14 cellular contexts compared by ENCODE assay signal in genomic region chr1:6588128-6588892, GRCh38. TPM values are rescaled to one million over a fixed set of nuclear protein-coding genes. Genes with fewer than 3 reads are reported as not detected.
DNase-seq lines count a peak whose midpoint lies in the region; ATAC-seq and TF ChIP-seq lines count a peak whose summit lies in the region.
"Had no signal": no experiment of that assay in that cellular context is flagged by ENCODE, and none has a peak within 500 bp of the region (broad histone marks: within the 10 kb centered on the region; RNA-seq: fewer than 3 reads in every experiment).

No MANE protein-coding gene starts in this region.

- peak overlapping the region; percentile 79; the same call in 1 of the 2 replicates for H3K27ac ChIP-seq in GM23338 (ENCODE audit: low read depth)
- H3K27ac ChIP-seq in WERI-Rb-1: peak overlapping the region; percentile 26; the same call in 1 of the 2 replicates
- H3K27ac ChIP-seq in esophagus muscularis mucosa (replicated peaks in 1 of 4): peak overlapping the region in 3 of 4 donors; percentile 50 to 65 (median 57)
- H3K27ac ChIP-seq in sigmoid colon: peak overlapping the region in 3 of 4 donors; percentile 59 to 62 (median 62)
- H3K27ac ChIP-seq: C4-2B, SJSA1 had no signal

- ATAC-seq in GM23338: no peak
- no peak for ATAC-seq in omental fat pad (ENCODE audit: low FRiP score)

- 80% methylated on average over 18 of the region's 25 CpGs for WGBS in esophagus muscularis mucosa
- WGBS in sigmoid colon, 2 donors: 75 to 82% methylated on average over 25 of the region's 25 CpGs

- TF ChIP-seq EP300 in esophagus muscularis mucosa (IDR thresholded peaks at IDR 0.05): no peak
- no peak for TF ChIP-seq EP300 in sigmoid colon (IDR thresholded peaks at IDR 0.05)

- H3K27ac Mint-ChIP-seq in GM23338: no peak overlapping the region; the same call in 1 of the 2 replicates

- H2AFZ ChIP-seq in GM23338: no peak overlapping the region

- TF ChIP-seq POLR2A in esophagus muscularis mucosa (IDR thresholded peaks at IDR 0.05; ENCODE audit: low read depth): no peak
- no peak for TF ChIP-seq POLR2A in sigmoid colon (IDR thresholded peaks at IDR 0.05)

- TF ChIP-seq CTCF in GM23338 (conservative IDR thresholded peaks at IDR 0.05; ENCODE audit: low read depth in 2 of 2) (no peak), WERI-Rb-1 (IDR thresholded peaks at IDR 0.05; ENCODE audit: low read depth, low read length) (no peak), esophagus muscularis mucosa (IDR thresholded peaks at IDR 0.05) (no peak), sigmoid colon (IDR thresholded peaks at IDR 0.05) (no peak), omental fat pad (IDR thresholded peaks at IDR 0.05) (no peak)

- H3K36me3 ChIP-seq in GM23338 (ENCODE audit: insufficient read depth) (no peaks in the 10 kb centered on the region), WERI-Rb-1 (peaks cover 64% of the 10 kb centered on the region), esophagus muscularis mucosa (peaks cover 35 to 68% (median 61%) of the 10 kb centered on the region in 4 donors), sigmoid colon (peaks cover 24 to 57% (median 46%) of the 10 kb centered on the region in 4 donors)

- intact Hi-C loops in esophagus muscularis mucosa (cut with DNase I) (no loop called here), sigmoid colon (cut with DNase I) (no loop called here)

- H3K4me3 Mint-ChIP-seq in GM23338: no peak overlapping the region

- no peaks in the 10 kb centered on the region for H3K9me3 Mint-ChIP-seq in GM23338

- H4K20me1 ChIP-seq in GM23338 (replicated peaks; ENCODE audit: insufficient read depth): peaks cover 19% of the 10 kb centered on the region; the same call in 1 of the 2 replicates

- H3K9me3 ChIP-seq in WERI-Rb-1 (ENCODE audit: severe bottlenecking) (no peaks in the 10 kb centered on the region), esophagus muscularis mucosa (no peaks in the 10 kb centered on the region), sigmoid colon (no peaks in the 10 kb centered on the region)
- H3K9me3 ChIP-seq: SJSA1 had no signal

- H3K27me3 ChIP-seq in GM23338 (ENCODE audit: insufficient read depth): no peaks in the 10 kb centered on the region
- no peaks in the 10 kb centered on the region for H3K27me3 ChIP-seq in WERI-Rb-1 (ENCODE audit: insufficient read depth, low read depth, severe bottlenecking)
- no peaks in the 10 kb centered on the region for H3K27me3 ChIP-seq in esophagus muscularis mucosa
- H3K27me3 ChIP-seq in sigmoid colon: no peaks in the 10 kb centered on the region
- H3K27me3 ChIP-seq: SJSA1 had no signal

- peaks cover 17% of the 10 kb centered on the region for H3K36me3 Mint-ChIP-seq in GM23338 (ENCODE audit: low read depth)

- peaks cover 14% of the 10 kb centered on the region; the same call in 1 of the 2 replicates for H3F3A ChIP-seq in GM23338 (replicated peaks; ENCODE audit: low read depth)

- DNase-seq in GM23338 (ENCODE audit: low spot score): no peak
- no peak for DNase-seq in WERI-Rb-1
- no peak for DNase-seq in esophagus muscularis mucosa (ENCODE audit: extremely low spot score)
- DNase-seq in sigmoid colon: no peak
- no peak for DNase-seq in NCI-H510A treated with DMSO at 0.1 percent for 48 hours (lab: John Stamatoyannopoulos, UW)
- no peak for DNase-seq in omental fat pad (ENCODE audit: low spot score)
- DNase-seq in T1000 (lab: John Stamatoyannopoulos, UW): no peak
- DNase-seq in stimulated activated CD4-positive, alpha-beta T cell treated with anti-CD3 and anti-CD28 coated beads, Interleukin-12 subunit alpha, Interleukin-12 subunit beta, amount 100 ng/mL, for 4 hours: no peak
- DNase-seq: activated CD8-positive, alpha-beta memory T cell treated with anti-CD3 and anti-CD28 coated beads, Interleukin-2, amount 50 U/mL, for 48 hours; NCI-H2227 treated with DMSO at 0.1 percent for 48 hours; stimulated activated CD4-positive, alpha-beta T cell treated with anti-CD3 and anti-CD28 coated beads, Interleukin-2, amount 100 ng/mL, for 48 hours had no signal

- no peak overlapping the region for H3K4me2 ChIP-seq in GM23338

- H3K4me1 ChIP-seq in GM23338 (ENCODE audit: insufficient read depth): no peaks in the 10 kb centered on the region
- H3K4me1 ChIP-seq in esophagus muscularis mucosa: peaks cover 56 to 81% (median 65%) of the 10 kb centered on the region in 4 donors
- H3K4me1 ChIP-seq in sigmoid colon: peaks cover 0 to 53% (median 47%) of the 10 kb centered on the region in 4 donors
- H3K4me1 ChIP-seq: SJSA1 had no signal

- H3K4me1 Mint-ChIP-seq in GM23338: peaks cover 6% of the 10 kb centered on the region; the same call in 1 of the 3 replicates

- 0 out of 2 replicates have a peak, but pooled peaks cover 2% of the 10 kb centered on the region for H3K79me2 ChIP-seq in GM23338 (replicated peaks; ENCODE audit: insufficient read depth)

- H3K4me3 ChIP-seq in GM23338 (no peak overlapping the region), WERI-Rb-1 (ENCODE audit: low read depth, low read length) (no peak overlapping the region), esophagus muscularis mucosa (no peak overlapping the region), sigmoid colon (no peak overlapping the region)
- H3K4me3 ChIP-seq: SJSA1 had no signal

- H3K27me3 Mint-ChIP-seq in GM23338 (ENCODE audit: insufficient read depth, low read depth, poor library complexity): peaks cover 21% of the 10 kb centered on the region

- H3K9me2 ChIP-seq in GM23338 (ENCODE audit: insufficient read depth): no peaks in the 10 kb centered on the region

TF ChIP-seq in GM23338, 12 proteins besides CTCF, POLR2A, EP300 and RAD21 (continues in another document):
- TF ChIP-seq REST (IDR thresholded peaks at IDR 0.05; ENCODE audit: unreplicated experiment): no peak
- TF ChIP-seq JUNB (IDR thresholded peaks at IDR 0.05; ENCODE audit: unreplicated experiment): no peak
- no peak for TF ChIP-seq EZH2phosphoT487 (IDR thresholded peaks at IDR 0.05; ENCODE audit: unreplicated experiment)
- TF ChIP-seq CREB1 (CRISPR knock-in tag; IDR thresholded peaks at IDR 0.05; ENCODE audit: low read depth): no peak
- TF ChIP-seq NANOG (IDR thresholded peaks at IDR 0.05; ENCODE audit: borderline replicate concordance): no peak
- TF ChIP-seq POLR2AphosphoS5 (IDR thresholded peaks at IDR 0.05; ENCODE audit: low read depth): no peak

RNA-seq across cellular contexts. Expression of gene ZBTB48, which starts 8.5 kb away (rescaled TPM):
- 21.0 and 25.5 TPM in 2 replicates for total RNA-seq in GM23338 (2014; rRNA removed; shearing (Covaris generic))
- polyA plus RNA-seq in GM23338 (2016; fragmentation: Nextera tagmentation; extraction: Ambion mirVana) (17.3 and 18.0 TPM in 2 replicates), sigmoid colon (10 to 100 TPM; 15.0 to 31.3 (median 23.4) TPM)
- total RNA-seq in esophagus muscularis mucosa (10 to 100 TPM; 15.0 to 24.9 (median 16.4) TPM), sigmoid colon (10 to 100 TPM; 14.4 to 26.8 (median 16.3) TPM), omental fat pad (10 to 100 TPM in 3 of 4 donors, 1 to 10 TPM in 1; 9.9 to 19.2 (median 13.4) TPM)

RNA-seq across cellular contexts. Expression of gene KLHL21, which starts 14.4 kb away (rescaled TPM):
- 31.1 and 35.9 TPM in 2 replicates for total RNA-seq in GM23338 (2014; rRNA removed; shearing (Covaris generic))
- 7.3 and 7.8 TPM in 2 replicates for polyA plus RNA-seq in GM23338 (2016; fragmentation: Nextera tagmentation; extraction: Ambion mirVana)
- 100 to 1,000 TPM in 3 of 4 donors, 10 to 100 TPM in 1; 98.4 to 184 (median 130) TPM for total RNA-seq in esophagus muscularis mucosa
- total RNA-seq in sigmoid colon: 10 to 100 TPM; 54.0 to 83.6 (median 73.2) TPM
- polyA plus RNA-seq in sigmoid colon: 10 to 100 TPM in 1 of 3 donors, 1 to 10 TPM in 2; 4.8 to 12.0 (median 5.1) TPM
- total RNA-seq in omental fat pad: 10 to 100 TPM; 48.3 to 98.5 (median 57.0) TPM

RNA-seq across cellular contexts. Expression of gene PHF13, which starts 25.2 kb away (rescaled TPM):
- 33.2 and 37.1 TPM in 2 replicates for total RNA-seq in GM23338 (2014; rRNA removed; shearing (Covaris generic))
- 10.4 and 12.1 TPM in 2 replicates for polyA plus RNA-seq in GM23338 (2016; fragmentation: Nextera tagmentation; extraction: Ambion mirVana)
- total RNA-seq in esophagus muscularis mucosa: 10 to 100 TPM; 16.6 to 32.1 (median 27.9) TPM
- 10 to 100 TPM; 12.5 to 19.4 (median 15.9) TPM for total RNA-seq in sigmoid colon
- polyA plus RNA-seq in sigmoid colon: 1 to 10 TPM; 3.9 to 6.7 (median 4.2) TPM
- total RNA-seq in omental fat pad: 10 to 100 TPM in 3 of 4 donors, 1 to 10 TPM in 1; 8.6 to 15.1 (median 14.7) TPM

RNA-seq across cellular contexts. Expression of gene TAS1R1, which starts 33.2 kb away (rescaled TPM):
- not detected in 2 replicates for total RNA-seq in GM23338 (2014; rRNA removed; shearing (Covaris generic))
- polyA plus RNA-seq in GM23338 (2016; fragmentation: Nextera tagmentation; extraction: Ambion mirVana) (0.19 TPM in 1 of 2 replicates, not detected in the other), sigmoid colon (under 1 TPM in 1 of 3 donors, not detected in 2; 0.10 TPM)
- total RNA-seq in esophagus muscularis mucosa (not detected), sigmoid colon (under 1 TPM in 1 of 4 donors, not detected in 3; 0.36 TPM), omental fat pad (under 1 TPM in 1 of 4 donors, not detected in 3; 0.19 TPM)
- total RNA-seq: renal cortical epithelial cell, SJSA1 had no signal

RNA-seq across cellular contexts. Expression of gene NOL9, which starts 34.0 kb away (rescaled TPM):
- total RNA-seq in GM23338 (2014; rRNA removed; shearing (Covaris generic)): 44.6 and 48.5 TPM in 2 replicates
- polyA plus RNA-seq in GM23338 (2016; fragmentation: Nextera tagmentation; extraction: Ambion mirVana) (11.4 and 13.2 TPM in 2 replicates), sigmoid colon (1 to 10 TPM; 1.2 to 9.1 (median 1.8) TPM)
- total RNA-seq in esophagus muscularis mucosa (10 to 100 TPM; 16.6 to 25.0 (median 21.1) TPM), sigmoid colon (10 to 100 TPM; 17.3 to 29.6 (median 20.7) TPM), omental fat pad (10 to 100 TPM; 18.2 to 45.2 (median 24.7) TPM)

Comparison
In these comparisons a context has a peak if more than half of its experiments do, and no peak if none do; other contexts are left out.
1. H3K27ac ChIP-seq: peak in every context shown above with its lines; median percentile 79 in GM23338; 62 in sigmoid colon; 57 in esophagus muscularis mucosa; 26 in WERI-Rb-1.